ENCODE assay signal across 15 cellular contexts in genomic region chr7:81284576-81284975, GRCh38.
DNase-seq lines count a peak whose midpoint lies in the region; TF ChIP-seq lines count a peak whose summit lies in the region.
"Had no signal": no experiment of that assay in that cellular context is flagged by ENCODE, and none has a peak within 500 bp of the region (broad histone marks: within the 10 kb centered on the region; RNA-seq: fewer than 3 reads in every experiment).

No MANE protein-coding gene starts in this region.

- H3K4me1 ChIP-seq in adipocyte (ENCODE audit: control insufficient read depth, insufficient read depth, low read length), result peaks cover 9% of the 10 kb centered on the region
- H3K4me1 ChIP-seq in stomach, result no peaks in the 10 kb centered on the region
- H3K4me1 ChIP-seq in MM.1S (ENCODE audit: low read length), result no peaks in the 10 kb centered on the region
- H3K4me1 ChIP-seq: adrenal gland, pancreas had no signal

- intact Hi-C loops in stomach (cut with DNase I; ENCODE audit: low total_unique reads), result no loop called here

- H3K9me2 ChIP-seq in MM.1S (replicated peaks; ENCODE audit: insufficient read depth, low read length), result no peaks in the 10 kb centered on the region

- CTCF ChIA-PET in AG04449 (lab: Yijun Ruan, JAX), result interaction anchor here (1.7 kb wide), 1 partner anchor 367 kb away, joined by 3 read pairs; no protein-coding TSS in a partner anchor

- DNase-seq in AG04449 (ENCODE audit: low read depth, low spot score), result peak; percentile 12
- peak; percentile 36 for DNase-seq in HS-27A (ENCODE audit: low read depth)
- DNase-seq in adipocyte (ENCODE audit: low read depth), result peak; percentile 56
- peak; percentile 36 for DNase-seq in glomerular visceral epithelial cell (ENCODE audit: extremely low spot score)
- no peak for DNase-seq in stomach
- no peak for DNase-seq in substantia nigra (lab: John Stamatoyannopoulos, UW)
- no peak for DNase-seq in MM.1S
- no peak for DNase-seq in ureter (ENCODE audit: low spot score)
- DNase-seq: adrenal gland; DND-41; effector memory CD4-positive, alpha-beta T cell; MV-4-11; NCI-H345; pancreas had no signal

- no peaks in the 10 kb centered on the region for H3K79me2 ChIP-seq in MM.1S (ENCODE audit: low read length)
- H3K79me2 ChIP-seq: hepatocyte had no signal

- H3K27ac ChIP-seq in stomach (no peak overlapping the region), substantia nigra (ENCODE audit: low read depth, low read length, poor library complexity, severe bottlenecking) (no peak overlapping the region), MM.1S (ENCODE audit: low read length) (no peak overlapping the region)
- H3K27ac ChIP-seq: adrenal gland, hepatocyte, pancreas had no signal

- no peak for TF ChIP-seq POLR2A in stomach (IDR thresholded peaks at IDR 0.05)

- H3K9me3 ChIP-seq in adipocyte (ENCODE audit: control insufficient read depth, low read length) (no peaks in the 10 kb centered on the region), stomach (peaks cover 0 to 4% (median 0%) of the 10 kb centered on the region in 4 donors), MM.1S (replicated peaks; ENCODE audit: insufficient read depth, low read length) (no peaks in the 10 kb centered on the region)
- H3K9me3 ChIP-seq: adrenal gland, pancreas had no signal

- H3K27me3 ChIP-seq in adipocyte (replicated peaks; ENCODE audit: control insufficient read depth, insufficient read depth, low read length) (no peaks in the 10 kb centered on the region), stomach (no peaks in the 10 kb centered on the region), MM.1S (replicated peaks; ENCODE audit: insufficient read depth, low read length) (no peaks in the 10 kb centered on the region)
- H3K27me3 ChIP-seq: adrenal gland, hepatocyte, pancreas had no signal

- no peak for TF ChIP-seq EP300 in stomach (IDR thresholded peaks at IDR 0.05)

- H3K36me3 ChIP-seq in adipocyte (ENCODE audit: control insufficient read depth, insufficient read depth, low read length, severe bottlenecking) (no peaks in the 10 kb centered on the region), stomach (no peaks in the 10 kb centered on the region), MM.1S (replicated peaks; ENCODE audit: insufficient read depth, low read length) (no peaks in the 10 kb centered on the region)
- H3K36me3 ChIP-seq: adrenal gland, pancreas had no signal

- TF ChIP-seq CTCF in AG04449 (IDR thresholded peaks at IDR 0.05; ENCODE audit: insufficient read depth, low read length, missing control alignments) (no peak), stomach (IDR thresholded peaks at IDR 0.05) (no peak), MM.1S (IDR thresholded peaks at IDR 0.05; ENCODE audit: low read length) (no peak)

- H3K9ac ChIP-seq in adipocyte (ENCODE audit: low read length) (no peak overlapping the region), MM.1S (ENCODE audit: low read length) (no peak overlapping the region)

- no peak overlapping the region for H3K4me2 ChIP-seq in MM.1S (ENCODE audit: low read depth, low read length)
- H3K4me2 ChIP-seq: hepatocyte had no signal

- H3K4me3 ChIP-seq in AG04449 (ENCODE audit: low read depth, low read length), result no peak overlapping the region
- H3K4me3 ChIP-seq in adipocyte (ENCODE audit: low read length), result no peak overlapping the region
- H3K4me3 ChIP-seq in stomach, result no peak overlapping the region
- H3K4me3 ChIP-seq in MM.1S (ENCODE audit: low read length), result no peak overlapping the region
- H3K4me3 ChIP-seq: adrenal gland, hepatocyte, pancreas had no signal

- 83 to 96% (median 93%) methylated on average over 1 of the region's 1 CpG for WGBS in stomach, 5 donors

- POLR2A ChIA-PET in AG04449 (lab: Yijun Ruan, JAX), result no interaction called here

- H4K20me1 ChIP-seq in MM.1S (ENCODE audit: insufficient read depth, low read length), result no peaks in the 10 kb centered on the region

- H2AFZ ChIP-seq in MM.1S (ENCODE audit: low read length), result no peak overlapping the region
- H2AFZ ChIP-seq: hepatocyte had no signal

- no peaks in the 10 kb centered on the region for H3F3A ChIP-seq in MM.1S (ENCODE audit: insufficient read depth, low read length)

Comparison
In these comparisons a context has a peak if more than half of its experiments do, and no peak if none do; other contexts are left out.
1. DNase-seq: peak in AG04449 (single experiment), HS-27A (single experiment), adipocyte (single experiment) and glomerular visceral epithelial cell (single experiment); none in stomach (single experiment), substantia nigra (0 of 49), MM.1S (single experiment) and ureter (single experiment).